ENCODE assay signal across 1 cellular context in the genomic region with DNA sequence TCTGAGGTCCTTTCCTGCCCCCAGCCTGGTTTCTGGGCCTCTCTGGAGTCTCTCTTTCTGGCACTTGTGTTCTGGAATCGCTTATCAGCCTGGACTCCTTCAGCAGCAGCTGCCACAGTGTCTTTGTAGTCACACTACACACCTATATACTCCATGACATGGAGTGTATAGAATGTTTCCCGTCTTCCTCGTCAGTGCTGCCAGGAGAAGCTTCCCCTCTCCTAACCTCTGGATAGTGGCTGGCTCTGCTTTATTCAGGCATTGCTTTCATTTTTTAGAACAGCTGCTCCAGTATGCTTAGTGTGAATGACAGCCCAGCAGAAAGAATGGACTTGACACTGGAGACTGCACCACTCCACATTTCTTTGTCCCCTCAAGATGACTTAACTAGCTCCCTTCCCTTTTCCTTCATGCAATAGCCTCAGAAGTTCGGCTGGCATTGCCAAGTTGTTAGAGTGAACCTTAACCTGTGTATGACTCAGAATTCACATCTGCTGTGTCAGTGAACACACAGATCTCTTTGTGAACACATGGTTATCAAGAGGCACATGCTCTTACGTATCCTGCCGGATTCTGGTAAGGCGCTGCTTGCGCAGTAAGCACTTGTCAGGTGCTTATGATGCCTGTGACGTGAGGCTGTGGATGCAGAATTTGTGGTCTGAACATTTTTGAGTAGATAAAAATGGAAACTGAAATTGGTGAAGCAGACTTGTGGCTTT.
A peak's percentile ranks its signal among the peaks of the same experiment; 100 is the strongest.
TF ChIP-seq lines count a peak whose summit lies in the region.

No MANE protein-coding gene starts in this region.

TF ChIP-seq in HepG2, 621 proteins besides CTCF, POLR2A, EP300 and RAD21 (continued from another document and continues in another):
- TF ChIP-seq ZNF691 (CRISPR knock-in tag; IDR thresholded peaks at IDR 0.05; ENCODE audit: borderline replicate concordance, low read depth) (no peak), ZNF747 (CRISPR knock-in tag; IDR thresholded peaks at IDR 0.05; ENCODE audit: borderline replicate concordance) (no peak), ETV6 (CRISPR knock-in tag; conservative IDR thresholded peaks at IDR 0.05) (no peak), TFE3 (CRISPR knock-in tag; IDR thresholded peaks at IDR 0.05) (peak; percentile 32; the same call in 1 of the 2 replicates), GATAD2A (CRISPR knock-in tag; IDR thresholded peaks at IDR 0.05) (peak; percentile 75), REST (IDR thresholded peaks at IDR 0.05; ENCODE audit: borderline replicate concordance in 1 of 2, low read depth in 1 of 2, low read length in 2 of 2) (no peak), KDM4B (CRISPR knock-in tag; IDR thresholded peaks at IDR 0.05) (no peak), DPF2 (CRISPR knock-in tag; IDR thresholded peaks at IDR 0.05; ENCODE audit: borderline replicate concordance, low read depth) (no peak), JUN (CRISPR knock-in tag; IDR thresholded peaks at IDR 0.05) (peak; percentile 51; the same call in 1 of the 2 replicates), TCF12 (IDR thresholded peaks at IDR 0.05) (no peak), TCF12 (CRISPR knock-in tag; IDR thresholded peaks at IDR 0.05) (no peak), MXI1 (IDR thresholded peaks at IDR 0.05; ENCODE audit: borderline replicate concordance, low read depth, low read length) (peak; percentile 47; the same call in 1 of the 3 replicates), ZNF891 (CRISPR knock-in tag; IDR thresholded peaks at IDR 0.05) (no peak), CREB1 (IDR thresholded peaks at IDR 0.05) (no peak), CREB1 (CRISPR knock-in tag; IDR thresholded peaks at IDR 0.05) (peak; percentile 22; the same call in 1 of the 2 replicates), TAF15 (IDR thresholded peaks at IDR 0.05; ENCODE audit: low read depth, low read length, poor library complexity, severe bottlenecking) (no peak), JUNB (CRISPR knock-in tag; IDR thresholded peaks at IDR 0.05; ENCODE audit: borderline replicate concordance) (peak; percentile 41; the same call in 1 of the 2 replicates), SALL1 (CRISPR knock-in tag; IDR thresholded peaks at IDR 0.05) (no peak), HIVEP1 (CRISPR knock-in tag; IDR thresholded peaks at IDR 0.05) (no peak), BHLHE40 (IDR thresholded peaks at IDR 0.05; ENCODE audit: low read length) (no peak), TEAD3 (CRISPR knock-in tag; optimal IDR thresholded peaks at IDR 0.05; ENCODE audit: borderline replicate concordance) (peak; percentile 15), KMT2B (CRISPR knock-in tag; IDR thresholded peaks at IDR 0.05) (no peak), GLI4 (CRISPR knock-in tag; IDR thresholded peaks at IDR 0.05; ENCODE audit: borderline replicate concordance) (no peak), ZNF598 (CRISPR knock-in tag; IDR thresholded peaks at IDR 0.05; ENCODE audit: borderline replicate concordance) (no peak), SOX13 (IDR thresholded peaks at IDR 0.05) (no peak), SOX13 (CRISPR knock-in tag; conservative IDR thresholded peaks at IDR 0.05 in 1 of 2, IDR thresholded peaks at IDR 0.05 in 1 of 2) (no peak), HNRNPLL (IDR thresholded peaks at IDR 0.05; ENCODE audit: low read depth, low read length, poor library complexity, severe bottlenecking) (peak; percentile 29), ZNF766 (CRISPR knock-in tag; IDR thresholded peaks at IDR 0.05; ENCODE audit: borderline replicate concordance) (no peak), SMC3 (IDR thresholded peaks at IDR 0.05; ENCODE audit: low read length) (no peak), ATF1 (CRISPR knock-in tag; IDR thresholded peaks at IDR 0.05) (no peak), CBX5 (CRISPR knock-in tag; IDR thresholded peaks at IDR 0.05; ENCODE audit: borderline replicate concordance) (no peak), SNAPC5 (CRISPR knock-in tag; IDR thresholded peaks at IDR 0.05; ENCODE audit: borderline replicate concordance) (no peak), ZBTB43 (CRISPR knock-in tag; conservative IDR thresholded peaks at IDR 0.05) (no peak), ISL2 (CRISPR knock-in tag; IDR thresholded peaks at IDR 0.05) (no peak), FOSL2 (CRISPR knock-in tag; IDR thresholded peaks at IDR 0.05) (peak; percentile 94)
- TF ChIP-seq, protein P1, sequence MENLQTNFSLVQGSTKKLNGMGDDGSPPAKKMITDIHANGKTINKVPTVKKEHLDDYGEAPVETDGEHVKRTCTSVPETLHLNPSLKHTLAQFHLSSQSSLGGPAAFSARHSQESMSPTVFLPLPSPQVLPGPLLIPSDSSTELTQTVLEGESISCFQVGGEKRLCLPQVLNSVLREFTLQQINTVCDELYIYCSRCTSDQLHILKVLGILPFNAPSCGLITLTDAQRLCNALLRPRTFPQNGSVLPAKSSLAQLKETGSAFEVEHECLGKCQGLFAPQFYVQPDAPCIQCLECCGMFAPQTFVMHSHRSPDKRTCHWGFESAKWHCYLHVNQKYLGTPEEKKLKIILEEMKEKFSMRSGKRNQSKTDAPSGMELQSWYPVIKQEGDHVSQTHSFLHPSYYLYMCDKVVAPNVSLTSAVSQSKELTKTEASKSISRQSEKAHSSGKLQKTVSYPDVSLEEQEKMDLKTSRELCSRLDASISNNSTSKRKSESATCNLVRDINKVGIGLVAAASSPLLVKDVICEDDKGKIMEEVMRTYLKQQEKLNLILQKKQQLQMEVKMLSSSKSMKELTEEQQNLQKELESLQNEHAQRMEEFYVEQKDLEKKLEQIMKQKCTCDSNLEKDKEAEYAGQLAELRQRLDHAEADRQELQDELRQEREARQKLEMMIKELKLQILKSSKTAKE (CRISPR knock-in tag; IDR thresholded peaks at IDR 0.05; ENCODE audit: borderline replicate concordance) = no peak
- TF ChIP-seq, protein P2, sequence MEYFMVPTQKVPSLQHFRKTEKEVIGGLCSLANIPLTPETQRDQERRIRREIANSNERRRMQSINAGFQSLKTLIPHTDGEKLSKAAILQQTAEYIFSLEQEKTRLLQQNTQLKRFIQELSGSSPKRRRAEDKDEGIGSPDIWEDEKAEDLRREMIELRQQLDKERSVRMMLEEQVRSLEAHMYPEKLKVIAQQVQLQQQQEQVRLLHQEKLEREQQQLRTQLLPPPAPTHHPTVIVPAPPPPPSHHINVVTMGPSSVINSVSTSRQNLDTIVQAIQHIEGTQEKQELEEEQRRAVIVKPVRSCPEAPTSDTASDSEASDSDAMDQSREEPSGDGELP (IDR thresholded peaks at IDR 0.05; ENCODE audit: borderline replicate concordance, low read depth) = peak; percentile 26; the same call in 1 of the 2 replicates
- TF ChIP-seq, protein P3, sequence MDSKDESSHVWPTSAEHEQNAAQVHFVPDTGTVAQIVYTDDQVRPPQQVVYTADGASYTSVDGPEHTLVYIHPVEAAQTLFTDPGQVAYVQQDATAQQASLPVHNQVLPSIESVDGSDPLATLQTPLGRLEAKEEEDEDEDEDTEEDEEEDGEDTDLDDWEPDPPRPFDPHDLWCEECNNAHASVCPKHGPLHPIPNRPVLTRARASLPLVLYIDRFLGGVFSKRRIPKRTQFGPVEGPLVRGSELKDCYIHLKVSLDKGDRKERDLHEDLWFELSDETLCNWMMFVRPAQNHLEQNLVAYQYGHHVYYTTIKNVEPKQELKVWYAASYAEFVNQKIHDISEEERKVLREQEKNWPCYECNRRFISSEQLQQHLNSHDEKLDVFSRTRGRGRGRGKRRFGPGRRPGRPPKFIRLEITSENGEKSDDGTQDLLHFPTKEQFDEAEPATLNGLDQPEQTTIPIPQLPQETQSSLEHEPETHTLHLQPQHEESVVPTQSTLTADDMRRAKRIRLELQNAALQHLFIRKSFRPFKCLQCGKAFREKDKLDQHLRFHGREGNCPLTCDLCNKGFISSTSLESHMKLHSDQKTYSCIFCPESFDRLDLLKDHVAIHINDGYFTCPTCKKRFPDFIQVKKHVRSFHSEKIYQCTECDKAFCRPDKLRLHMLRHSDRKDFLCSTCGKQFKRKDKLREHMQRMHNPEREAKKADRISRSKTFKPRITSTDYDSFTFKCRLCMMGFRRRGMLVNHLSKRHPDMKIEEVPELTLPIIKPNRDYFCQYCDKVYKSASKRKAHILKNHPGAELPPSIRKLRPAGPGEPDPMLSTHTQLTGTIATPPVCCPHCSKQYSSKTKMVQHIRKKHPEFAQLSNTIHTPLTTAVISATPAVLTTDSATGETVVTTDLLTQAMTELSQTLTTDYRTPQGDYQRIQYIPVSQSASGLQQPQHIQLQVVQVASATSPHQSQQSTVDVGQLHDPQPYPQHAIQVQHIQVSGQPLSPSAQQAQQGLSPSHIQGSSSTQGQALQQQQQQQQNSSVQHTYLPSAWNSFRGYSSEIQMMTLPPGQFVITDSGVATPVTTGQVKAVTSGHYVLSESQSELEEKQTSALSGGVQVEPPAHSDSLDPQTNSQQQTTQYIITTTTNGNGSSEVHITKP (CRISPR knock-in tag; IDR thresholded peaks at IDR 0.05; ENCODE audit: low read depth) = no peak
- TF ChIP-seq, protein P4, sequence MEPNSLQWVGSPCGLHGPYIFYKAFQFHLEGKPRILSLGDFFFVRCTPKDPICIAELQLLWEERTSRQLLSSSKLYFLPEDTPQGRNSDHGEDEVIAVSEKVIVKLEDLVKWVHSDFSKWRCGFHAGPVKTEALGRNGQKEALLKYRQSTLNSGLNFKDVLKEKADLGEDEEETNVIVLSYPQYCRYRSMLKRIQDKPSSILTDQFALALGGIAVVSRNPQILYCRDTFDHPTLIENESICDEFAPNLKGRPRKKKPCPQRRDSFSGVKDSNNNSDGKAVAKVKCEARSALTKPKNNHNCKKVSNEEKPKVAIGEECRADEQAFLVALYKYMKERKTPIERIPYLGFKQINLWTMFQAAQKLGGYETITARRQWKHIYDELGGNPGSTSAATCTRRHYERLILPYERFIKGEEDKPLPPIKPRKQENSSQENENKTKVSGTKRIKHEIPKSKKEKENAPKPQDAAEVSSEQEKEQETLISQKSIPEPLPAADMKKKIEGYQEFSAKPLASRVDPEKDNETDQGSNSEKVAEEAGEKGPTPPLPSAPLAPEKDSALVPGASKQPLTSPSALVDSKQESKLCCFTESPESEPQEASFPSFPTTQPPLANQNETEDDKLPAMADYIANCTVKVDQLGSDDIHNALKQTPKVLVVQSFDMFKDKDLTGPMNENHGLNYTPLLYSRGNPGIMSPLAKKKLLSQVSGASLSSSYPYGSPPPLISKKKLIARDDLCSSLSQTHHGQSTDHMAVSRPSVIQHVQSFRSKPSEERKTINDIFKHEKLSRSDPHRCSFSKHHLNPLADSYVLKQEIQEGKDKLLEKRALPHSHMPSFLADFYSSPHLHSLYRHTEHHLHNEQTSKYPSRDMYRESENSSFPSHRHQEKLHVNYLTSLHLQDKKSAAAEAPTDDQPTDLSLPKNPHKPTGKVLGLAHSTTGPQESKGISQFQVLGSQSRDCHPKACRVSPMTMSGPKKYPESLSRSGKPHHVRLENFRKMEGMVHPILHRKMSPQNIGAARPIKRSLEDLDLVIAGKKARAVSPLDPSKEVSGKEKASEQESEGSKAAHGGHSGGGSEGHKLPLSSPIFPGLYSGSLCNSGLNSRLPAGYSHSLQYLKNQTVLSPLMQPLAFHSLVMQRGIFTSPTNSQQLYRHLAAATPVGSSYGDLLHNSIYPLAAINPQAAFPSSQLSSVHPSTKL (CRISPR knock-in tag; IDR thresholded peaks at IDR 0.05) = peak; percentile 50
